ENCODE assay signal across 1 cellular context in genomic region chr11:27722117-27722844, GRCh38.
TF ChIP-seq lines count a peak whose summit lies in the region.

No MANE protein-coding gene starts in this region.

TF ChIP-seq in HEK293, 187 proteins besides CTCF, POLR2A, EP300 and RAD21 (continued from another document):
- TF ChIP-seq ZNF398 (tag by site-specific recombination; IDR thresholded peaks at IDR 0.05) = peak; percentile 93
- no peak for TF ChIP-seq ZNF518A (tag by site-specific recombination; conservative IDR thresholded peaks at IDR 0.05; ENCODE audit: low read depth)
- peak; percentile 93 for TF ChIP-seq GLIS1 (tag by site-specific recombination; IDR thresholded peaks at IDR 0.05)
- no peak for TF ChIP-seq HOXC10 (CRISPR knock-in tag; IDR thresholded peaks at IDR 0.05)
- TF ChIP-seq ZNF239 (tag by site-specific recombination; IDR thresholded peaks at IDR 0.05) = no peak
- peak; percentile 67 for TF ChIP-seq ZBTB26 (tag by site-specific recombination; optimal IDR thresholded peaks at IDR 0.05)
- no peak for TF ChIP-seq ZNF843 (tag by site-specific recombination; IDR thresholded peaks at IDR 0.05)
- TF ChIP-seq ZNF488 (tag by site-specific recombination; IDR thresholded peaks at IDR 0.05) = no peak
- TF ChIP-seq SCRT2 (tag by site-specific recombination; IDR thresholded peaks at IDR 0.05) = peak; percentile 92
- TF ChIP-seq ZNF501 (tag by site-specific recombination; IDR thresholded peaks at IDR 0.05) = 0 out of 2 replicates have a peak, but pooled peaks have one; percentile 29
- no peak for TF ChIP-seq SETDB1 (IDR thresholded peaks at IDR 0.05; ENCODE audit: insufficient read length, low read length)
- TF ChIP-seq ZNF350 (tag by site-specific recombination; IDR thresholded peaks at IDR 0.05) = no peak
- peak; percentile 24; the same call in 1 of the 2 replicates for TF ChIP-seq ZFHX2 (tag by site-specific recombination; conservative IDR thresholded peaks at IDR 0.05)
- no peak for TF ChIP-seq ZXDB (tag by site-specific recombination; IDR thresholded peaks at IDR 0.05)
- no peak for TF ChIP-seq ZSCAN5A (tag by site-specific recombination; IDR thresholded peaks at IDR 0.05)
- 0 out of 2 replicates have a peak, but pooled peaks have one; percentile 32 for TF ChIP-seq ZNF341 (tag by site-specific recombination; IDR thresholded peaks at IDR 0.05; ENCODE audit: low read depth)
- TF ChIP-seq ZNF248 (tag by site-specific recombination; IDR thresholded peaks at IDR 0.05) = no peak
- TF ChIP-seq AEBP2 (tag by site-specific recombination; IDR thresholded peaks at IDR 0.05; ENCODE audit: borderline replicate concordance) = no peak
